Comparison of ENCODE assay signal across 2 cellular contexts in the genomic region with DNA sequence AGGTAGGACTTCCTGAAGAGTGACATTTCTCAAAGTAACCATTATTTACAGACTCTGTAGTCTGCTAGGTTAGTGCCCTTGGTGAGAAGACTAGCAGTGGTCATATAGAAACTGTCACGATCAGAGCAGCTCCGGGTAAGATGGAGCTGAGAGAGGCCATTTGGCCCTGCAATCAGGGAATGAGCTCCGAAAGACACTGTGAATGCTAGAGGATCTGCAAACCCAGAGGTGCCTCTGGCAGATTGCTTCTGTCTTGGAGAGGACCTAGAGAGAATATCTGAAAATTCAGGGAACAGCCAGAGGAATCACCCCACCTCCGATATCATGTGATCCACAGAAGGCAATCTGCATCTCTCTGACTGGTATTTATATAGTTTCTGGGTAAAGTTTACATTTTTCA.
TF ChIP-seq lines count a peak whose summit lies in the region.

No MANE protein-coding gene starts in this region.

TF ChIP-seq in SK-N-SH, 30 proteins besides CTCF, POLR2A, EP300 and RAD21 (continued from another document):
- TF ChIP-seq, protein P1, sequence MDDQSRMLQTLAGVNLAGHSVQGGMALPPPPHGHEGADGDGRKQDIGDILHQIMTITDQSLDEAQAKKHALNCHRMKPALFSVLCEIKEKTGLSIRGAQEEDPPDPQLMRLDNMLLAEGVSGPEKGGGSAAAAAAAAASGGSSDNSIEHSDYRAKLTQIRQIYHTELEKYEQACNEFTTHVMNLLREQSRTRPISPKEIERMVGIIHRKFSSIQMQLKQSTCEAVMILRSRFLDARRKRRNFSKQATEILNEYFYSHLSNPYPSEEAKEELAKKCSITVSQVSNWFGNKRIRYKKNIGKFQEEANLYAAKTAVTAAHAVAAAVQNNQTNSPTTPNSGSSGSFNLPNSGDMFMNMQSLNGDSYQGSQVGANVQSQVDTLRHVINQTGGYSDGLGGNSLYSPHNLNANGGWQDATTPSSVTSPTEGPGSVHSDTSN (IDR thresholded peaks at IDR 0.05): no peak
- no peak for TF ChIP-seq FOSL2 (IDR thresholded peaks at IDR 0.05; ENCODE audit: borderline replicate concordance, low read depth)
- TF ChIP-seq, protein P2, sequence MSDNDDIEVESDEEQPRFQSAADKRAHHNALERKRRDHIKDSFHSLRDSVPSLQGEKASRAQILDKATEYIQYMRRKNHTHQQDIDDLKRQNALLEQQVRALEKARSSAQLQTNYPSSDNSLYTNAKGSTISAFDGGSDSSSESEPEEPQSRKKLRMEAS (IDR thresholded peaks at IDR 0.05; ENCODE audit: low read depth): no peak
- no peak for TF ChIP-seq TCF12 (IDR thresholded peaks at IDR 0.05)
- no peak for TF ChIP-seq SIN3A (IDR thresholded peaks at IDR 0.05; ENCODE audit: borderline replicate concordance, low read depth, low read length)
- no peak for TF ChIP-seq GABPA (IDR thresholded peaks at IDR 0.05; ENCODE audit: low read depth)
TF ChIP-seq in SK-N-SH: peak in this region for 0.

TF ChIP-seq in SK-N-SH treated with all-trans-retinoic acid at 6 μM for 48 hours, 23 proteins besides CTCF, POLR2A, EP300 and RAD21 (continued from another document):
- TF ChIP-seq, protein P3, sequence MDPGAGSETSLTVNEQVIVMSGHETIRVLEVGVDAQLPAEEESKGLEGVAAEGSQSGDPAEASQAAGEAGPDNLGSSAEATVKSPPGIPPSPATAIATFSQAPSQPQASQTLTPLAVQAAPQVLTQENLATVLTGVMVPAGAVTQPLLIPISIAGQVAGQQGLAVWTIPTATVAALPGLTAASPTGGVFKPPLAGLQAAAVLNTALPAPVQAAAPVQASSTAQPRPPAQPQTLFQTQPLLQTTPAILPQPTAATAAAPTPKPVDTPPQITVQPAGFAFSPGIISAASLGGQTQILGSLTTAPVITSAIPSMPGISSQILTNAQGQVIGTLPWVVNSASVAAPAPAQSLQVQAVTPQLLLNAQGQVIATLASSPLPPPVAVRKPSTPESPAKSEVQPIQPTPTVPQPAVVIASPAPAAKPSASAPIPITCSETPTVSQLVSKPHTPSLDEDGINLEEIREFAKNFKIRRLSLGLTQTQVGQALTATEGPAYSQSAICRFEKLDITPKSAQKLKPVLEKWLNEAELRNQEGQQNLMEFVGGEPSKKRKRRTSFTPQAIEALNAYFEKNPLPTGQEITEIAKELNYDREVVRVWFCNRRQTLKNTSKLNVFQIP (CRISPR knock-in tag; IDR thresholded peaks at IDR 0.05; ENCODE audit: borderline replicate concordance, low read depth): no peak
- TF ChIP-seq, protein P4, sequence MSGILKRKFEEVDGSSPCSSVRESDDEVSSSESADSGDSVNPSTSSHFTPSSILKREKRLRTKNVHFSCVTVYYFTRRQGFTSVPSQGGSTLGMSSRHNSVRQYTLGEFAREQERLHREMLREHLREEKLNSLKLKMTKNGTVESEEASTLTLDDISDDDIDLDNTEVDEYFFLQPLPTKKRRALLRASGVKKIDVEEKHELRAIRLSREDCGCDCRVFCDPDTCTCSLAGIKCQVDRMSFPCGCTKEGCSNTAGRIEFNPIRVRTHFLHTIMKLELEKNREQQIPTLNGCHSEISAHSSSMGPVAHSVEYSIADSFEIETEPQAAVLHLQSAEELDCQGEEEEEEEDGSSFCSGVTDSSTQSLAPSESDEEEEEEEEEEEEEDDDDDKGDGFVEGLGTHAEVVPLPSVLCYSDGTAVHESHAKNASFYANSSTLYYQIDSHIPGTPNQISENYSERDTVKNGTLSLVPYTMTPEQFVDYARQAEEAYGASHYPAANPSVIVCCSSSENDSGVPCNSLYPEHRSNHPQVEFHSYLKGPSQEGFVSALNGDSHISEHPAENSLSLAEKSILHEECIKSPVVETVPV (CRISPR knock-in tag; IDR thresholded peaks at IDR 0.05): no peak
- TF ChIP-seq, protein P5, sequence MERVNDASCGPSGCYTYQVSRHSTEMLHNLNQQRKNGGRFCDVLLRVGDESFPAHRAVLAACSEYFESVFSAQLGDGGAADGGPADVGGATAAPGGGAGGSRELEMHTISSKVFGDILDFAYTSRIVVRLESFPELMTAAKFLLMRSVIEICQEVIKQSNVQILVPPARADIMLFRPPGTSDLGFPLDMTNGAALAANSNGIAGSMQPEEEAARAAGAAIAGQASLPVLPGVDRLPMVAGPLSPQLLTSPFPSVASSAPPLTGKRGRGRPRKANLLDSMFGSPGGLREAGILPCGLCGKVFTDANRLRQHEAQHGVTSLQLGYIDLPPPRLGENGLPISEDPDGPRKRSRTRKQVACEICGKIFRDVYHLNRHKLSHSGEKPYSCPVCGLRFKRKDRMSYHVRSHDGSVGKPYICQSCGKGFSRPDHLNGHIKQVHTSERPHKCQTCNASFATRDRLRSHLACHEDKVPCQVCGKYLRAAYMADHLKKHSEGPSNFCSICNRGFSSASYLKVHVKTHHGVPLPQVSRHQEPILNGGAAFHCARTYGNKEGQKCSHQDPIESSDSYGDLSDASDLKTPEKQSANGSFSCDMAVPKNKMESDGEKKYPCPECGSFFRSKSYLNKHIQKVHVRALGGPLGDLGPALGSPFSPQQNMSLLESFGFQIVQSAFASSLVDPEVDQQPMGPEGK (CRISPR knock-in tag; IDR thresholded peaks at IDR 0.05; ENCODE audit: borderline replicate concordance): no peak
- TF ChIP-seq TOX (CRISPR knock-in tag; IDR thresholded peaks at IDR 0.05; ENCODE audit: borderline replicate concordance): no peak
- TF ChIP-seq ESRRG (CRISPR knock-in tag; IDR thresholded peaks at IDR 0.05): no peak
- TF ChIP-seq, protein P6, sequence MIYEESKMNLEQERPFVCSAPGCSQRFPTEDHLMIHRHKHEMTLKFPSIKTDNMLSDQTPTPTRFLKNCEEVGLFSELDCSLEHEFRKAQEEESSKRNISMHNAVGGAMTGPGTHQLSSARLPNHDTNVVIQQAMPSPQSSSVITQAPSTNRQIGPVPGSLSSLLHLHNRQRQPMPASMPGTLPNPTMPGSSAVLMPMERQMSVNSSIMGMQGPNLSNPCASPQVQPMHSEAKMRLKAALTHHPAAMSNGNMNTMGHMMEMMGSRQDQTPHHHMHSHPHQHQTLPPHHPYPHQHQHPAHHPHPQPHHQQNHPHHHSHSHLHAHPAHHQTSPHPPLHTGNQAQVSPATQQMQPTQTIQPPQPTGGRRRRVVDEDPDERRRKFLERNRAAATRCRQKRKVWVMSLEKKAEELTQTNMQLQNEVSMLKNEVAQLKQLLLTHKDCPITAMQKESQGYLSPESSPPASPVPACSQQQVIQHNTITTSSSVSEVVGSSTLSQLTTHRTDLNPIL (CRISPR knock-in tag; IDR thresholded peaks at IDR 0.05; ENCODE audit: low read depth): no peak
- TF ChIP-seq ZNF8 (CRISPR knock-in tag; IDR thresholded peaks at IDR 0.05): no peak
- no peak for TF ChIP-seq ZFP30 (CRISPR knock-in tag; IDR thresholded peaks at IDR 0.05)
- TF ChIP-seq, protein P7, sequence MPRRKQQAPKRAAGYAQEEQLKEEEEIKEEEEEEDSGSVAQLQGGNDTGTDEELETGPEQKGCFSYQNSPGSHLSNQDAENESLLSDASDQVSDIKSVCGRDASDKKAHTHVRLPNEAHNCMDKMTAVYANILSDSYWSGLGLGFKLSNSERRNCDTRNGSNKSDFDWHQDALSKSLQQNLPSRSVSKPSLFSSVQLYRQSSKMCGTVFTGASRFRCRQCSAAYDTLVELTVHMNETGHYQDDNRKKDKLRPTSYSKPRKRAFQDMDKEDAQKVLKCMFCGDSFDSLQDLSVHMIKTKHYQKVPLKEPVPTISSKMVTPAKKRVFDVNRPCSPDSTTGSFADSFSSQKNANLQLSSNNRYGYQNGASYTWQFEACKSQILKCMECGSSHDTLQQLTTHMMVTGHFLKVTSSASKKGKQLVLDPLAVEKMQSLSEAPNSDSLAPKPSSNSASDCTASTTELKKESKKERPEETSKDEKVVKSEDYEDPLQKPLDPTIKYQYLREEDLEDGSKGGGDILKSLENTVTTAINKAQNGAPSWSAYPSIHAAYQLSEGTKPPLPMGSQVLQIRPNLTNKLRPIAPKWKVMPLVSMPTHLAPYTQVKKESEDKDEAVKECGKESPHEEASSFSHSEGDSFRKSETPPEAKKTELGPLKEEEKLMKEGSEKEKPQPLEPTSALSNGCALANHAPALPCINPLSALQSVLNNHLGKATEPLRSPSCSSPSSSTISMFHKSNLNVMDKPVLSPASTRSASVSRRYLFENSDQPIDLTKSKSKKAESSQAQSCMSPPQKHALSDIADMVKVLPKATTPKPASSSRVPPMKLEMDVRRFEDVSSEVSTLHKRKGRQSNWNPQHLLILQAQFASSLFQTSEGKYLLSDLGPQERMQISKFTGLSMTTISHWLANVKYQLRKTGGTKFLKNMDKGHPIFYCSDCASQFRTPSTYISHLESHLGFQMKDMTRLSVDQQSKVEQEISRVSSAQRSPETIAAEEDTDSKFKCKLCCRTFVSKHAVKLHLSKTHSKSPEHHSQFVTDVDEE (CRISPR knock-in tag; IDR thresholded peaks at IDR 0.05): no peak
- TF ChIP-seq GLIS3 (CRISPR knock-in tag; IDR thresholded peaks at IDR 0.05): no peak
- no peak for TF ChIP-seq ARNTL (CRISPR knock-in tag; IDR thresholded peaks at IDR 0.05; ENCODE audit: borderline replicate concordance, low read depth)
- no peak for TF ChIP-seq ZC3H10 (CRISPR knock-in tag; IDR thresholded peaks at IDR 0.05)
